9 cellular contexts compared by ENCODE assay signal in the genomic region with DNA sequence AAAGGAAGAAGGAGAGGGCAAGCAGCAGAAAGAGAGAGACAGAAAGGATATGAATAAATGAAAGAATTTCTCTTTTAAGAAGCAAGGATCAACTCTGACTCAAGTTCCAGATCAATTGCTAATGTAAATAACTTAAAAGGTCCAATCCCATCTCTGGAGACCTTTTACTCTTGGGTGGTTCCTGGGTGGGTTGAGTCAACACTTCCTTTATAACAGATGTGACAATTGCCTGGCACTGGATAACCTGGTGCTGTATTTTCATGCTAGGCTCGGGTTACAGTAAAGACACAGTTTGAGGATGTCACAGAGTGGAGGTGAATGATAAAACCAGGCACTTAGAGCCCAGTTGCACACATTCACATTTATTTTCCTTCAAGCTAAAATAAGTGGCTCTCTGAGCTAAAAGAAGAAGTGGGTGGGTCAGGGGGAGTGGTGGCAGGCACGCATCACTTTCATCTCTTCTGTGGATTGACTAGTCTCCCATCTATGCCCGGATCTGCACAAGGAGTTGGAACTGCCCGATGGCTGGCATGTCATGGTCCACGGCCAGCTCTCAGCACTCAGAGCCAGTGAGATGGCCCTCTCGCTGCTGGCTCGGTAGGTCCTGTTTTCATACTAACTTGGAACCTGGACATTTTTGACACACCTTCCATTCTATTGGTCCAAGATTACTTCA.
DNase-seq lines count a peak whose midpoint lies in the region; ATAC-seq, FAIRE-seq and TF ChIP-seq lines count a peak whose summit lies in the region.
"Had no signal": no experiment of that assay in that cellular context is flagged by ENCODE, and none has a peak within 500 bp of the region (broad histone marks: within the 10 kb centered on the region; RNA-seq: fewer than 3 reads in every experiment).

No MANE protein-coding gene starts in this region.

- peaks cover 46% of the 10 kb centered on the region for H3K4me1 ChIP-seq in Caco-2
- peaks cover 3 to 71% of the 10 kb centered on the region in 2 donors for H3K4me1 ChIP-seq in naive thymus-derived CD4-positive, alpha-beta T cell (ENCODE audit: control insufficient read depth in 2 of 2, insufficient read depth in 2 of 2, low read length in 2 of 2)

- DNase-seq in Caco-2 (no peak), HTR-8/SVneo (ENCODE audit: insufficient read length, low spot score) (no peak), D721Med (ENCODE audit: insufficient read length, low spot score) (no peak), H4 (ENCODE audit: low spot score) (no peak), WERI-Rb-1 (no peak), DMS153 (lab: John Stamatoyannopoulos, UW) (no peak)
- DNase-seq in activated naive CD8-positive, alpha-beta T cell treated with anti-CD3 and anti-CD28 coated beads for 36 hours, result no peak
- no peak for DNase-seq in naive thymus-derived CD4-positive, alpha-beta T cell
- DNase-seq: NCI-H345 had no signal

- H3K27me3 ChIP-seq in Caco-2 (replicated peaks; ENCODE audit: control insufficient read depth, insufficient read depth, low read length), result no peaks in the 10 kb centered on the region
- H3K27me3 ChIP-seq in naive thymus-derived CD4-positive, alpha-beta T cell (ENCODE audit: control insufficient read depth in 2 of 2, insufficient read depth in 2 of 2, low read length in 2 of 2), result no peaks in the 10 kb centered on the region
- H3K27me3 ChIP-seq in WERI-Rb-1 (ENCODE audit: insufficient read depth, low read depth, severe bottlenecking), result no peaks in the 10 kb centered on the region

- peaks cover 54% of the 10 kb centered on the region for H3K4me1 Mint-ChIP-seq in Caco-2 (ENCODE audit: low read depth, unreplicated experiment)
- H3K4me1 Mint-ChIP-seq in activated naive CD8-positive, alpha-beta T cell treated with anti-CD3 and anti-CD28 coated beads for 36 hours, result peaks cover 87% of the 10 kb centered on the region
- H3K4me1 Mint-ChIP-seq in naive thymus-derived CD4-positive, alpha-beta T cell, result peaks cover 48 to 94% (median 89%) of the 10 kb centered on the region in 7 donors

- H3K9me3 ChIP-seq in Caco-2 (no peaks in the 10 kb centered on the region), WERI-Rb-1 (ENCODE audit: severe bottlenecking) (no peaks in the 10 kb centered on the region)
- H3K9me3 ChIP-seq in naive thymus-derived CD4-positive, alpha-beta T cell (ENCODE audit: control insufficient read depth in 2 of 3, low read length in 3 of 3), result no peaks in the 10 kb centered on the region

- H3K4me3 ChIP-seq in Caco-2 (ENCODE audit: low read depth, low read length) (no peak overlapping the region), WERI-Rb-1 (ENCODE audit: low read depth, low read length) (no peak overlapping the region)
- no peak overlapping the region for H3K4me3 ChIP-seq in naive thymus-derived CD4-positive, alpha-beta T cell (ENCODE audit: low read length)

- no peaks in the 10 kb centered on the region for H3K27me3 Mint-ChIP-seq in Caco-2 (ENCODE audit: insufficient read depth, unreplicated experiment)
- no peaks in the 10 kb centered on the region for H3K27me3 Mint-ChIP-seq in activated naive CD8-positive, alpha-beta T cell treated with anti-CD3 and anti-CD28 coated beads for 36 hours
- no peaks in the 10 kb centered on the region for H3K27me3 Mint-ChIP-seq in naive thymus-derived CD4-positive, alpha-beta T cell

- POLR2A ChIA-PET in Caco-2 (lab: Charles Lee), result no interaction called here
- POLR2A ChIA-PET in naive thymus-derived CD4-positive, alpha-beta T cell (lab: Charles Lee), result interaction anchor here (0.6 to 2.4 kb wide), 2 partner anchors 13 to 135 kb away, joined by 7 to 11 read pairs; no protein-coding TSS in a partner anchor

- FAIRE-seq in HTR-8/SVneo (lab: Jason Lieb, UNC) (peak; percentile 51), D721Med (lab: Jason Lieb, UNC) (no peak)

- no peak for ATAC-seq in naive thymus-derived CD4-positive, alpha-beta T cell

- peaks cover 35% of the 10 kb centered on the region for H3K36me3 Mint-ChIP-seq in Caco-2 (ENCODE audit: insufficient read depth, unreplicated experiment)
- peaks cover 80% of the 10 kb centered on the region for H3K36me3 Mint-ChIP-seq in activated naive CD8-positive, alpha-beta T cell treated with anti-CD3 and anti-CD28 coated beads for 36 hours
- peaks cover 6 to 62% (median 40%) of the 10 kb centered on the region in 5 donors for H3K36me3 Mint-ChIP-seq in naive thymus-derived CD4-positive, alpha-beta T cell

- no peak overlapping the region for H3K27ac ChIP-seq in naive thymus-derived CD4-positive, alpha-beta T cell (ENCODE audit: low read depth, low read length)
- no peak overlapping the region for H3K27ac ChIP-seq in WERI-Rb-1

- intact Hi-C loops in Caco-2 (cut with micrococcal nuclease; ENCODE audit: unreplicated experiment), result no loop called here
- intact Hi-C loops in naive thymus-derived CD4-positive, alpha-beta T cell (cut with micrococcal nuclease), result loop anchor here in 1 of 2 donors (2.0 kb wide), 1 partner anchor 13 kb away; no protein-coding TSS in a partner anchor

- H3K27ac Mint-ChIP-seq in Caco-2 (ENCODE audit: unreplicated experiment), result peak overlapping the region; percentile 53
- H3K27ac Mint-ChIP-seq in activated naive CD8-positive, alpha-beta T cell treated with anti-CD3 and anti-CD28 coated beads for 36 hours, result peak overlapping the region; percentile 62
- H3K27ac Mint-ChIP-seq in naive thymus-derived CD4-positive, alpha-beta T cell, result peak overlapping the region in 8 of 9 donors; percentile 43 to 93 (median 80)

- H3K4me3 Mint-ChIP-seq in Caco-2 (ENCODE audit: unreplicated experiment), result no peak overlapping the region
- H3K4me3 Mint-ChIP-seq in activated naive CD8-positive, alpha-beta T cell treated with anti-CD3 and anti-CD28 coated beads for 36 hours, result no peak overlapping the region
- peak overlapping the region in 5 of 10 donors; percentile 0 to 52 (median 25) for H3K4me3 Mint-ChIP-seq in naive thymus-derived CD4-positive, alpha-beta T cell

- CTCF ChIA-PET in Caco-2 (lab: Charles Lee), result no interaction called here
- CTCF ChIA-PET in naive thymus-derived CD4-positive, alpha-beta T cell (lab: Charles Lee), result no interaction called here

- H3K9me3 Mint-ChIP-seq in Caco-2 (ENCODE audit: unreplicated experiment), result no peaks in the 10 kb centered on the region
- H3K9me3 Mint-ChIP-seq in activated naive CD8-positive, alpha-beta T cell treated with anti-CD3 and anti-CD28 coated beads for 36 hours, result peaks cover 2% of the 10 kb centered on the region
- peaks cover 0 to 3% (median 0%) of the 10 kb centered on the region in 11 donors for H3K9me3 Mint-ChIP-seq in naive thymus-derived CD4-positive, alpha-beta T cell

- BruUV-seq in Caco-2 (replicated peaks; lab: Mats Ljungman, UMichigan), result no TSS peak

- H3K36me3 ChIP-seq in Caco-2 (ENCODE audit: control insufficient read depth, insufficient read depth, low read length) (peaks cover 2% of the 10 kb centered on the region; the same call in 1 of the 2 replicates), WERI-Rb-1 (no peaks in the 10 kb centered on the region)
- peaks cover 0 to 17% (median 9%) of the 10 kb centered on the region in 3 experiments for H3K36me3 ChIP-seq in naive thymus-derived CD4-positive, alpha-beta T cell (ENCODE audit: control insufficient read depth in 2 of 3, insufficient read depth in 3 of 3, low read length in 3 of 3)

- TF ChIP-seq CTCF in Caco-2 (IDR thresholded peaks at IDR 0.05; ENCODE audit: insufficient read depth in 1 of 2, low read depth in 1 of 2, low read length in 1 of 2, severe bottlenecking in 1 of 2, unreplicated experiment in 1 of 2) (no peak), D721Med (IDR thresholded peaks at IDR 0.05; ENCODE audit: insufficient read depth, missing control alignments) (no peak), WERI-Rb-1 (IDR thresholded peaks at IDR 0.05; ENCODE audit: low read depth, low read length) (no peak)
